In genomic region chr5:72066658-72067057, GRCh38 we compare ENCODE assay signal across 12 cellular contexts. TPM values are rescaled to one million over a fixed set of nuclear protein-coding genes. Genes with fewer than 3 reads are reported as not detected.
DNase-seq lines count a peak whose midpoint lies in the region; ATAC-seq and TF ChIP-seq lines count a peak whose summit lies in the region.
"Had no signal": no experiment of that assay in that cellular context is flagged by ENCODE, and none has a peak within 500 bp of the region (broad histone marks: within the 10 kb centered on the region; RNA-seq: fewer than 3 reads in every experiment).

No MANE protein-coding gene starts in this region.

- H3K9ac ChIP-seq in neural progenitor cell, result no peak overlapping the region

- CTCF ChIA-PET in activated CD8-positive, alpha-beta memory T cell treated with anti-CD3 and anti-CD28 coated beads, Interleukin-2, amount 10 ng/mL, durations not matched to agents 7 days and 5 days (lab: Charles Lee), result no interaction called here

- H3K9me3 ChIP-seq in neural progenitor cell (ENCODE audit: low read depth), result no peaks in the 10 kb centered on the region
- H3K9me3 ChIP-seq: uterus had no signal

- DNase-seq in ELF-1 (ENCODE audit: low read depth, low spot score) (peak; percentile 18), NCI-H226 (peak; percentile 95), chondrocyte (ENCODE audit: low spot score) (no peak), neural progenitor cell (ENCODE audit: low spot score) (no peak), NCI-H146 treated with DMSO at 0.1 percent for 48 hours (lab: John Stamatoyannopoulos, UW; ENCODE audit: unreplicated experiment) (no peak)
- no peak for DNase-seq in stimulated activated CD4-positive, alpha-beta T cell treated with anti-CD3 and anti-CD28 coated beads, Interleukin-2, amount 100 ng/mL, for 48 hours
- no peak for DNase-seq in activated CD4-positive, CD25-positive, alpha-beta regulatory T cell (lab: John Stamatoyannopoulos, UW)
- DNase-seq in activated CD8-positive, alpha-beta memory T cell treated with anti-CD3 and anti-CD28 coated beads, Interleukin-2, amount 10 ng/mL, durations not matched to agents 7 days and 5 days, result no peak
- DNase-seq: activated CD8-positive, alpha-beta memory T cell treated with anti-CD3 and anti-CD28 coated beads, Interleukin-2, amount 50 U/mL, for 48 hours; uterus had no signal

- H3K4me1 Mint-ChIP-seq in chondrocyte (ENCODE audit: low read depth) (peaks cover 30% of the 10 kb centered on the region), neural progenitor cell (peaks cover 40% of the 10 kb centered on the region)
- H3K4me1 Mint-ChIP-seq in activated CD8-positive, alpha-beta memory T cell treated with anti-CD3 and anti-CD28 coated beads, Interleukin-2, amount 10 ng/mL, durations not matched to agents 7 days and 5 days, result no peaks in the 10 kb centered on the region
- H3K4me1 Mint-ChIP-seq: central memory CD8-positive, alpha-beta T cell had no signal

- H3K4me2 ChIP-seq in neural progenitor cell, result peak overlapping the region; percentile 61

- H3K27ac Mint-ChIP-seq in chondrocyte (ENCODE audit: unreplicated experiment) (peak overlapping the region; percentile 87), neural progenitor cell (no peak overlapping the region)
- H3K27ac Mint-ChIP-seq in activated CD8-positive, alpha-beta memory T cell treated with anti-CD3 and anti-CD28 coated beads, Interleukin-2, amount 10 ng/mL, durations not matched to agents 7 days and 5 days, result no peak overlapping the region
- H3K27ac Mint-ChIP-seq: T-helper 1 cell treated with Interleukin-12 subunit alpha and Interleukin-12 subunit beta and Interleukin-4 antibody, amounts not matched to agents 30 μg/mL and 1 μg/mL, for 36 hours had no signal

- ATAC-seq in activated CD8-positive, alpha-beta memory T cell treated with anti-CD3 and anti-CD28 coated beads, Interleukin-2, amount 10 ng/mL, durations not matched to agents 7 days and 5 days, result no peak

- H4K20me1 ChIP-seq in neural progenitor cell (ENCODE audit: low read depth), result peaks cover 11% of the 10 kb centered on the region

- H3K36me3 ChIP-seq in neural progenitor cell, result no peaks in the 10 kb centered on the region
- H3K36me3 ChIP-seq: uterus had no signal

- H3K36me3 Mint-ChIP-seq in chondrocyte (ENCODE audit: low read depth) (no peaks in the 10 kb centered on the region), neural progenitor cell (no peaks in the 10 kb centered on the region)
- no peaks in the 10 kb centered on the region for H3K36me3 Mint-ChIP-seq in activated CD8-positive, alpha-beta memory T cell treated with anti-CD3 and anti-CD28 coated beads, Interleukin-2, amount 10 ng/mL, durations not matched to agents 7 days and 5 days

- no peaks in the 10 kb centered on the region for H3K9me3 Mint-ChIP-seq in chondrocyte (ENCODE audit: low read depth)
- H3K9me3 Mint-ChIP-seq in neural progenitor cell, result no peaks in the 10 kb centered on the region
- no peaks in the 10 kb centered on the region for H3K9me3 Mint-ChIP-seq in activated CD8-positive, alpha-beta memory T cell treated with anti-CD3 and anti-CD28 coated beads, Interleukin-2, amount 10 ng/mL, durations not matched to agents 7 days and 5 days (ENCODE audit: low read depth)
- H3K9me3 Mint-ChIP-seq: central memory CD8-positive, alpha-beta T cell; T-helper 1 cell treated with Interleukin-12 subunit alpha and Interleukin-12 subunit beta and Interleukin-4 antibody, amounts not matched to agents 30 μg/mL and 1 μg/mL, for 36 hours had no signal

- TF ChIP-seq CTCF in chondrocyte (IDR thresholded peaks at IDR 0.05) (no peak), neural progenitor cell (IDR thresholded peaks at IDR 0.05) (no peak)

- no peaks in the 10 kb centered on the region for H3K27me3 ChIP-seq in neural progenitor cell
- H3K27me3 ChIP-seq: uterus had no signal

- peak overlapping the region; percentile 10 for H3K4me3 ChIP-seq in neural progenitor cell
- H3K4me3 ChIP-seq: uterus had no signal

- H2AFZ ChIP-seq in neural progenitor cell (replicated peaks), result no peak overlapping the region

- no peak overlapping the region for H3K4me3 Mint-ChIP-seq in chondrocyte (ENCODE audit: unreplicated experiment)
- no peak overlapping the region for H3K4me3 Mint-ChIP-seq in neural progenitor cell
- no peak overlapping the region for H3K4me3 Mint-ChIP-seq in activated CD8-positive, alpha-beta memory T cell treated with anti-CD3 and anti-CD28 coated beads, Interleukin-2, amount 10 ng/mL, durations not matched to agents 7 days and 5 days
- H3K4me3 Mint-ChIP-seq: central memory CD8-positive, alpha-beta T cell; T-helper 1 cell treated with Interleukin-12 subunit alpha and Interleukin-12 subunit beta and Interleukin-4 antibody, amounts not matched to agents 30 μg/mL and 1 μg/mL, for 36 hours had no signal

- H3K27me3 Mint-ChIP-seq in chondrocyte (ENCODE audit: low read depth), result peaks cover 2% of the 10 kb centered on the region
- peaks cover 12% of the 10 kb centered on the region for H3K27me3 Mint-ChIP-seq in neural progenitor cell (ENCODE audit: insufficient read depth, low read depth)
- H3K27me3 Mint-ChIP-seq in activated CD8-positive, alpha-beta memory T cell treated with anti-CD3 and anti-CD28 coated beads, Interleukin-2, amount 10 ng/mL, durations not matched to agents 7 days and 5 days, result peaks cover 15% of the 10 kb centered on the region

- H3K27ac ChIP-seq in neural progenitor cell, result no peak overlapping the region
- H3K27ac ChIP-seq: uterus had no signal

- H3F3A ChIP-seq in neural progenitor cell (ENCODE audit: low read depth), result peaks cover 26% of the 10 kb centered on the region

- H3K4me1 ChIP-seq in neural progenitor cell, result peaks cover 36% of the 10 kb centered on the region
- H3K4me1 ChIP-seq: uterus had no signal

- no peaks in the 10 kb centered on the region for H3K79me2 ChIP-seq in neural progenitor cell (ENCODE audit: low read depth)

RNA-seq across cellular contexts. Expression of gene MAP1B, which starts 40.6 kb away (rescaled TPM):
- total RNA-seq in chondrocyte, result 316 to 411 TPM (median 409 TPM) in 3 replicates
- 84.4 and 247 TPM in 2 replicates for total RNA-seq in neural progenitor cell (ENCODE audit: low replicate concordance)
- total RNA-seq in activated CD8-positive, alpha-beta memory T cell treated with anti-CD3 and anti-CD28 coated beads, Interleukin-2, amount 10 ng/mL, durations not matched to agents 7 days and 5 days, result under 1 TPM; 0.03 to 0.54 TPM

Comparison
In these comparisons a context has a peak if more than half of its experiments do, and no peak if none do; other contexts are left out.
1. DNase-seq: peak in ELF-1 (single experiment) and NCI-H226 (single experiment); none in chondrocyte (single experiment), neural progenitor cell (single experiment), NCI-H146 treated with DMSO at 0.1 percent for 48 hours (single experiment), stimulated activated CD4-positive, alpha-beta T cell treated with anti-CD3 and anti-CD28 coated beads, Interleukin-2, amount 100 ng/mL, for 48 hours (0 of 2), activated CD4-positive, CD25-positive, alpha-beta regulatory T cell (0 of 4) and activated CD8-positive, alpha-beta memory T cell treated with anti-CD3 and anti-CD28 coated beads, Interleukin-2, amount 10 ng/mL, durations not matched to agents 7 days and 5 days (single experiment).
2. RNA of gene MAP1B, which starts 40.6 kb away (total RNA-seq): 316 to 411 TPM in chondrocyte and 84.4 to 247 TPM in neural progenitor cell; 0.03 to 0.54 TPM in activated CD8-positive, alpha-beta memory T cell treated with anti-CD3 and anti-CD28 coated beads, Interleukin-2, amount 10 ng/mL, durations not matched to agents 7 days and 5 days; every median in the first group is over 10 times any median in the second.